Comparison of ENCODE assay signal across 16 cellular contexts in genomic region chr13:75101997-75102720, GRCh38.
DNase-seq lines count a peak whose midpoint lies in the region; ATAC-seq and TF ChIP-seq lines count a peak whose summit lies in the region.
"Had no signal": no experiment of that assay in that cellular context is flagged by ENCODE, and none has a peak within 500 bp of the region (broad histone marks: within the 10 kb centered on the region; RNA-seq: fewer than 3 reads in every experiment).

No MANE protein-coding gene starts in this region.

- H3K14ac ChIP-seq in IMR-90 (replicated peaks; ENCODE audit: low read depth, low read length): no peak overlapping the region

- TF ChIP-seq CTCF in DND-41 (IDR thresholded peaks at IDR 0.05; ENCODE audit: borderline replicate concordance, extremely low read depth, low read length, poor library complexity, severe bottlenecking) (no peak), IMR-90 (conservative IDR thresholded peaks at IDR 0.05; ENCODE audit: low read depth, low read length) (no peak), endodermal cell (conservative IDR thresholded peaks at IDR 0.05) (peak; percentile 44)

- peaks cover 67% of the 10 kb centered on the region for H3K27me3 Mint-ChIP-seq in endodermal cell (ENCODE audit: insufficient read depth)

- H3K36me3 ChIP-seq in DND-41 (ENCODE audit: insufficient read depth, low read length) (no peaks in the 10 kb centered on the region), IMR-90 (ENCODE audit: control insufficient read depth, insufficient read depth, low read length) (no peaks in the 10 kb centered on the region), endodermal cell (ENCODE audit: control insufficient read depth, insufficient read depth, low read length) (no peaks in the 10 kb centered on the region)
- H3K36me3 ChIP-seq: gastrocnemius medialis, tibial nerve had no signal

- no peak for TF ChIP-seq POLR2A in IMR-90 (IDR thresholded peaks at IDR 0.05; ENCODE audit: low read depth, low read length)

- no peak overlapping the region for H2BK5ac ChIP-seq in IMR-90 (ENCODE audit: low read depth, low read length, poor library complexity, severe bottlenecking)

- H4K5ac ChIP-seq in IMR-90 (ENCODE audit: low read depth, low read length): no peak overlapping the region

- no peak overlapping the region for H2AK9ac ChIP-seq in IMR-90 (replicated peaks; ENCODE audit: low read depth, low read length, poor library complexity)

- H2BK20ac ChIP-seq in IMR-90 (ENCODE audit: low read depth, low read length): no peak overlapping the region

- H4K20me1 ChIP-seq in DND-41 (ENCODE audit: insufficient read depth, low read length): no peaks in the 10 kb centered on the region
- H4K20me1 ChIP-seq in IMR-90 (ENCODE audit: insufficient read depth, low read length): no peaks in the 10 kb centered on the region

- no peak overlapping the region for H2AFZ ChIP-seq in DND-41 (ENCODE audit: low read depth, low read length)
- H2AFZ ChIP-seq in IMR-90 (replicated peaks; ENCODE audit: low read length, poor library complexity): no peak overlapping the region
- H2AFZ ChIP-seq: PC-9 had no signal

- dilution Hi-C loops in IMR-90 (cut with HindIII; ENCODE audit: low sequenced_read_pairs, unreplicated experiment): no loop called here

- in situ Hi-C loops in IMR-90 (cut with MboI; ENCODE audit: low sequenced_read_pairs): no loop called here

- no peaks in the 10 kb centered on the region for H3K27me3 ChIP-seq in DND-41 (ENCODE audit: insufficient read depth, low read length, poor library complexity)
- H3K27me3 ChIP-seq in IMR-90 (ENCODE audit: control insufficient read depth, insufficient read depth, low read length): no peaks in the 10 kb centered on the region
- H3K27me3 ChIP-seq in endodermal cell (ENCODE audit: control insufficient read depth, insufficient read depth, low read length, poor library complexity, severe bottlenecking): peaks cover 62% of the 10 kb centered on the region
- H3K27me3 ChIP-seq: gastrocnemius medialis, tibial nerve had no signal

- peak; percentile 91 for ATAC-seq in DND-41 (ENCODE audit: insufficient read depth, low read depth)
- no peak for ATAC-seq in IMR-90 (ENCODE audit: low read depth)
- no peak for ATAC-seq in HG02840 (IDR thresholded peaks at IDR 0.05; ENCODE audit: low FRiP score, unreplicated experiment)
- ATAC-seq: activated CD4-positive, alpha-beta T cell treated with anti-CD3 and anti-CD28 coated beads for 36 hours; gastrocnemius medialis; mucosa of descending colon had no signal

- H3K18ac ChIP-seq in IMR-90 (ENCODE audit: low read depth, low read length): no peak overlapping the region

- H3K79me2 ChIP-seq in DND-41 (ENCODE audit: insufficient read depth, low read length): no peaks in the 10 kb centered on the region

- no CpG with 5 or more reads among the region's 5 CpGs for WGBS in IMR-90 (ENCODE audit: extremely low coverage in 2 of 2, insufficient read length in 1 of 2), 2 experiments
- 50 to 70% methylated on average over 3 to 4 of the region's 5 CpGs for WGBS in endodermal cell (ENCODE audit: insufficient coverage in 1 of 2, insufficient read length in 1 of 2), 2 experiments

- H3K4ac ChIP-seq in IMR-90 (ENCODE audit: low read depth, low read length): no peak overlapping the region

- TF ChIP-seq RAD21 in IMR-90 (IDR thresholded peaks at IDR 0.05; ENCODE audit: low read length): no peak

- peak; percentile 42 for DNase-seq in DND-41
- peak; percentile 6 for DNase-seq in IMR-90
- DNase-seq in endodermal cell: peak; percentile 92
- DNase-seq in myocyte (ENCODE audit: low read depth): peak; percentile 22
- no peak for DNase-seq in OCI-M1 (lab: John Stamatoyannopoulos, UW)
- no peak for DNase-seq in RPMI8226
- DNase-seq in activated CD4-positive, CD25-positive, alpha-beta regulatory T cell (lab: John Stamatoyannopoulos, UW): no peak
- DNase-seq: activated CD4-positive, alpha-beta T cell treated with anti-CD3 and anti-CD28 coated beads for 36 hours; activated naive CD8-positive, alpha-beta T cell treated with anti-CD3 and anti-CD28 coated beads, Interleukin-2, amount 10 ng/mL, durations not matched to agents 7 days and 5 days; gastrocnemius medialis; mucosa of descending colon; PC-9; stimulated activated CD4-positive, alpha-beta T cell treated with anti-CD3 and anti-CD28 coated beads, Interleukin-1b, Interleukin-23, amount 100 ng/mL, for 48 hours had no signal

- H2BK120ac ChIP-seq in IMR-90 (ENCODE audit: low read depth, low read length): no peak overlapping the region

- intact Hi-C loops in IMR-90 (cut with micrococcal nuclease): no loop called here

- H3K4me3 ChIP-seq in DND-41 (ENCODE audit: low read depth in 1 of 2, low read length in 2 of 2) (no peak overlapping the region), IMR-90 (ENCODE audit: insufficient read depth, low read depth, low read length) (no peak overlapping the region), endodermal cell (ENCODE audit: low read length) (no peak overlapping the region)
- H3K4me3 ChIP-seq: coronary artery, gastrocnemius medialis, mucosa of descending colon, PC-9, tibial nerve had no signal

- H3K9ac ChIP-seq in DND-41 (ENCODE audit: low read depth, low read length): no peak overlapping the region
- no peak overlapping the region for H3K9ac ChIP-seq in IMR-90 (ENCODE audit: low read depth, low read length)
- no peak overlapping the region for H3K9ac ChIP-seq in endodermal cell (ENCODE audit: extremely low read depth, low read length, poor library complexity, severe bottlenecking)

- no peak overlapping the region for H3K56ac ChIP-seq in IMR-90 (ENCODE audit: extremely low read depth, insufficient read depth, low read length)

- H3K9me3 ChIP-seq in DND-41 (ENCODE audit: insufficient read depth, low read length, severe bottlenecking) (no peaks in the 10 kb centered on the region), IMR-90 (ENCODE audit: control insufficient read depth, insufficient read depth, low read length) (no peaks in the 10 kb centered on the region), endodermal cell (ENCODE audit: control insufficient read depth, low read length) (peaks cover 3% of the 10 kb centered on the region)
- H3K9me3 ChIP-seq: gastrocnemius medialis, mucosa of descending colon, tibial nerve had no signal

- H4K91ac ChIP-seq in IMR-90 (ENCODE audit: insufficient read depth, low read depth, low read length): no peak overlapping the region

- CTCF ChIA-PET in IMR-90 (lab: Yijun Ruan, JAX): no interaction called here

- no peak overlapping the region for H3K27ac Mint-ChIP-seq in endodermal cell
- H3K27ac Mint-ChIP-seq: activated CD4-positive, alpha-beta T cell treated with anti-CD3 and anti-CD28 coated beads for 36 hours; activated naive CD8-positive, alpha-beta T cell treated with anti-CD3 and anti-CD28 coated beads, Interleukin-2, amount 10 ng/mL, durations not matched to agents 7 days and 5 days had no signal

- no peak overlapping the region for H2BK15ac ChIP-seq in IMR-90 (ENCODE audit: low read depth, low read length)

- peaks cover 4% of the 10 kb centered on the region for H3K9me3 Mint-ChIP-seq in endodermal cell
- H3K9me3 Mint-ChIP-seq: activated naive CD8-positive, alpha-beta T cell treated with anti-CD3 and anti-CD28 coated beads, Interleukin-2, amount 10 ng/mL, durations not matched to agents 7 days and 5 days had no signal

- H3K4me1 ChIP-seq in DND-41 (ENCODE audit: insufficient read depth, low read length) (no peaks in the 10 kb centered on the region), IMR-90 (ENCODE audit: control insufficient read depth, insufficient read depth, low read length) (no peaks in the 10 kb centered on the region), endodermal cell (ENCODE audit: control insufficient read depth, insufficient read depth, low read length) (no peaks in the 10 kb centered on the region)
- H3K4me1 ChIP-seq: gastrocnemius medialis, tibial nerve had no signal

- POLR2A ChIA-PET in IMR-90 (lab: Charles Lee; ENCODE audit: unreplicated experiment): no interaction called here

- BruUV-seq in IMR-90 (replicated peaks; lab: Mats Ljungman, UMichigan): no TSS peak

- H2AK5ac ChIP-seq in IMR-90 (ENCODE audit: low read depth, low read length): no peak overlapping the region

- no peaks in the 10 kb centered on the region for H3K9me1 ChIP-seq in IMR-90 (ENCODE audit: insufficient read depth, low read length)

- H3K36me3 Mint-ChIP-seq in endodermal cell (ENCODE audit: low read depth): no peaks in the 10 kb centered on the region
- H3K36me3 Mint-ChIP-seq: activated naive CD8-positive, alpha-beta T cell treated with anti-CD3 and anti-CD28 coated beads, Interleukin-2, amount 10 ng/mL, durations not matched to agents 7 days and 5 days had no signal

- H3K23ac ChIP-seq in IMR-90 (ENCODE audit: low read depth, low read length): no peak overlapping the region

- H3K27ac ChIP-seq in DND-41 (ENCODE audit: low read length) (no peak overlapping the region), IMR-90 (ENCODE audit: insufficient read depth, low read length) (no peak overlapping the region), endodermal cell (ENCODE audit: low read depth, low read length) (peak overlapping the region; percentile 52)
- H3K27ac ChIP-seq: coronary artery, gastrocnemius medialis, PC-9, tibial nerve had no signal

- no peaks in the 10 kb centered on the region for H3K79me1 ChIP-seq in IMR-90 (ENCODE audit: low read depth in 1 of 2, low read length in 2 of 2)

- H3K4me3 Mint-ChIP-seq in endodermal cell: no peak overlapping the region
- H3K4me3 Mint-ChIP-seq: activated CD4-positive, alpha-beta T cell treated with anti-CD3 and anti-CD28 coated beads for 36 hours; activated naive CD8-positive, alpha-beta T cell treated with anti-CD3 and anti-CD28 coated beads, Interleukin-2, amount 10 ng/mL, durations not matched to agents 7 days and 5 days had no signal

- H3K4me2 ChIP-seq in DND-41 (ENCODE audit: insufficient read depth, low read length): no peak overlapping the region
- no peak overlapping the region for H3K4me2 ChIP-seq in IMR-90 (ENCODE audit: low read depth, low read length)
- H3K4me2 ChIP-seq: PC-9 had no signal

- H3K4me1 Mint-ChIP-seq in endodermal cell: peaks cover 14% of the 10 kb centered on the region
- H3K4me1 Mint-ChIP-seq: activated CD4-positive, alpha-beta T cell treated with anti-CD3 and anti-CD28 coated beads for 36 hours; activated naive CD8-positive, alpha-beta T cell treated with anti-CD3 and anti-CD28 coated beads, Interleukin-2, amount 10 ng/mL, durations not matched to agents 7 days and 5 days had no signal

- H4K8ac ChIP-seq in IMR-90 (ENCODE audit: low read depth in 2 of 2, low read length in 2 of 2): no peak overlapping the region

TF ChIP-seq in IMR-90, 13 proteins besides CTCF, POLR2A, EP300 and RAD21 (continues in another document):
- no peak for TF ChIP-seq CHD1 (IDR thresholded peaks at IDR 0.05; ENCODE audit: low read depth, low read length)
- TF ChIP-seq ELK1 (IDR thresholded peaks at IDR 0.05; ENCODE audit: borderline replicate concordance, low read depth, low read length): no peak

Comparison
In these comparisons a context has a peak if more than half of its experiments do, and no peak if none do; other contexts are left out.
1. DNase-seq: peak in DND-41 (single experiment), IMR-90 (single experiment), endodermal cell (single experiment) and myocyte (single experiment); none in OCI-M1 (single experiment), RPMI8226 (single experiment) and activated CD4-positive, CD25-positive, alpha-beta regulatory T cell (0 of 4).